19 cellular contexts compared by ENCODE assay signal in genomic region chr12:76720068-76720467, GRCh38. TPM values are rescaled to one million over a fixed set of nuclear protein-coding genes. Genes with fewer than 3 reads are reported as not detected.
DNase-seq lines count a peak whose midpoint lies in the region; ATAC-seq and TF ChIP-seq lines count a peak whose summit lies in the region.
"Had no signal": no experiment of that assay in that cellular context is flagged by ENCODE, and none has a peak within 500 bp of the region (broad histone marks: within the 10 kb centered on the region; RNA-seq: fewer than 3 reads in every experiment).

No MANE protein-coding gene starts in this region.

- TF ChIP-seq CTCF in GM23338 (conservative IDR thresholded peaks at IDR 0.05; ENCODE audit: low read depth in 2 of 2) (no peak), foreskin keratinocyte (conservative IDR thresholded peaks at IDR 0.05) (no peak), retinal pigment epithelial cell (conservative IDR thresholded peaks at IDR 0.05; ENCODE audit: low read depth, low read length) (no peak), type B pancreatic cell (conservative IDR thresholded peaks at IDR 0.05) (no peak), heart left ventricle (IDR thresholded peaks at IDR 0.05) (no peak)

- no peaks in the 10 kb centered on the region for H4K20me1 ChIP-seq in GM23338 (replicated peaks; ENCODE audit: insufficient read depth)

- H3K4me3 ChIP-seq in GM23338, result no peak overlapping the region
- H3K4me3 ChIP-seq in SJSA1, result no peak overlapping the region
- H3K4me3 ChIP-seq in retinal pigment epithelial cell (ENCODE audit: low read length), result no peak overlapping the region
- H3K4me3 ChIP-seq in heart left ventricle, result no peak overlapping the region
- H3K4me3 ChIP-seq: dorsolateral prefrontal cortex, right lobe of liver, uterus had no signal

- H3K27ac ChIP-seq in GM23338 (ENCODE audit: low read depth) (no peak overlapping the region), SJSA1 (peak overlapping the region; percentile 62), foreskin keratinocyte (no peak overlapping the region), heart left ventricle (no peak overlapping the region)
- H3K27ac ChIP-seq: dorsolateral prefrontal cortex, right lobe of liver, uterus had no signal

- no peaks in the 10 kb centered on the region for H3F3A ChIP-seq in GM23338 (replicated peaks; ENCODE audit: low read depth)

- ATAC-seq in GM23338, result no peak
- peak; percentile 90 for ATAC-seq in foreskin keratinocyte
- ATAC-seq in heart left ventricle, result no peak
- no peak for ATAC-seq in GM21381 (IDR thresholded peaks at IDR 0.05; ENCODE audit: unreplicated experiment)
- ATAC-seq: right lobe of liver; stimulated activated naive B cell treated with anti-CD40 and anti-IgM and Interleukin-4, amounts not matched to agents 10 μg/mL and 1 μg/mL and 100 μg/mL, for 72 hours had no signal

- TF ChIP-seq POLR2A in heart left ventricle (IDR thresholded peaks at IDR 0.05), result no peak

- no peaks in the 10 kb centered on the region for H3K9me2 ChIP-seq in GM23338 (ENCODE audit: insufficient read depth)

- H3K4me3 Mint-ChIP-seq in GM23338 (no peak overlapping the region), type B pancreatic cell (no peak overlapping the region)
- H3K4me3 Mint-ChIP-seq: CD4-positive, alpha-beta T cell; naive B cell; stimulated activated naive B cell treated with anti-CD40 and anti-IgM and Interleukin-4, amounts not matched to agents 10 μg/mL and 1 μg/mL and 100 μg/mL, for 72 hours had no signal

- intact Hi-C loops in heart left ventricle (cut with DNase I), result no loop called here

- H2AFZ ChIP-seq in GM23338, result peak overlapping the region; percentile 93

- H3K36me3 Mint-ChIP-seq in GM23338 (ENCODE audit: low read depth) (no peaks in the 10 kb centered on the region), type B pancreatic cell (no peaks in the 10 kb centered on the region)
- H3K36me3 Mint-ChIP-seq: naive B cell; stimulated activated naive B cell treated with anti-CD40 and anti-IgM and Interleukin-4, amounts not matched to agents 10 μg/mL and 1 μg/mL and 100 μg/mL, for 72 hours had no signal

- no peak overlapping the region for H3K4me2 ChIP-seq in GM23338

- H3K9me3 Mint-ChIP-seq in GM23338 (no peaks in the 10 kb centered on the region), type B pancreatic cell (no peaks in the 10 kb centered on the region)
- H3K9me3 Mint-ChIP-seq: CD4-positive, alpha-beta T cell; naive B cell; stimulated activated naive B cell treated with anti-CD40 and anti-IgM and Interleukin-4, amounts not matched to agents 10 μg/mL and 1 μg/mL and 100 μg/mL, for 72 hours had no signal

- H3K27me3 ChIP-seq in GM23338 (ENCODE audit: insufficient read depth), result no peaks in the 10 kb centered on the region
- no peaks in the 10 kb centered on the region for H3K27me3 ChIP-seq in SJSA1 (replicated peaks)
- H3K27me3 ChIP-seq in foreskin keratinocyte, result no peaks in the 10 kb centered on the region
- H3K27me3 ChIP-seq in heart left ventricle, result no peaks in the 10 kb centered on the region
- H3K27me3 ChIP-seq: dorsolateral prefrontal cortex, right lobe of liver, uterus had no signal

- no peaks in the 10 kb centered on the region for H3K27me3 Mint-ChIP-seq in GM23338 (ENCODE audit: insufficient read depth, low read depth, poor library complexity)
- no peaks in the 10 kb centered on the region for H3K27me3 Mint-ChIP-seq in type B pancreatic cell
- H3K27me3 Mint-ChIP-seq: CD4-positive, alpha-beta T cell had no signal

- H3K27ac Mint-ChIP-seq in GM23338, result no peak overlapping the region
- no peak overlapping the region for H3K27ac Mint-ChIP-seq in type B pancreatic cell
- H3K27ac Mint-ChIP-seq: CD4-positive, alpha-beta T cell; stimulated activated naive B cell treated with anti-CD40 and anti-IgM and Interleukin-4, amounts not matched to agents 10 μg/mL and 1 μg/mL and 100 μg/mL, for 72 hours had no signal

- DNase-seq in GM23338 (ENCODE audit: low spot score) (no peak), SJSA1 (ENCODE audit: low read depth in 1 of 2, low spot score in 2 of 2) (peak in 1 of 2 experiments; percentile 66), foreskin keratinocyte (peak; percentile 95 to 98), retinal pigment epithelial cell (ENCODE audit: low read depth) (peak; percentile 34), type B pancreatic cell (ENCODE audit: extremely low spot score, unreplicated experiment) (no peak), heart left ventricle (no peak)
- DNase-seq: activated CD4-positive, alpha-beta T cell treated with anti-CD3 and anti-CD28 coated beads for 4 hours; amniotic stem cell; CD4-positive, alpha-beta T cell; dorsolateral prefrontal cortex; GF-D8; KBM-7; naive B cell; NCI-H1436 treated with DMSO at 0.1 percent for 48 hours; NCI-H446 treated with DMSO at 0.1 percent for 48 hours; right lobe of liver; stimulated activated naive B cell treated with anti-CD40 and anti-IgM and Interleukin-4, amounts not matched to agents 10 μg/mL and 1 μg/mL and 100 μg/mL, for 72 hours; uterus had no signal

- H3K4me1 Mint-ChIP-seq in GM23338 (peaks cover 22% of the 10 kb centered on the region), type B pancreatic cell (ENCODE audit: unreplicated experiment) (peaks cover 6% of the 10 kb centered on the region)
- H3K4me1 Mint-ChIP-seq: naive B cell; stimulated activated naive B cell treated with anti-CD40 and anti-IgM and Interleukin-4, amounts not matched to agents 10 μg/mL and 1 μg/mL and 100 μg/mL, for 72 hours had no signal

- no peaks in the 10 kb centered on the region for H3K79me2 ChIP-seq in GM23338 (replicated peaks; ENCODE audit: insufficient read depth)

- H3K9me3 ChIP-seq in SJSA1 (replicated peaks), result no peaks in the 10 kb centered on the region; the same call in 1 of the 2 replicates
- H3K9me3 ChIP-seq in heart left ventricle, result no peaks in the 10 kb centered on the region
- H3K9me3 ChIP-seq: right lobe of liver, uterus had no signal

- 62 to 77% (median 70%) methylated on average over 2 of the region's 2 CpGs for WGBS in heart left ventricle, 4 donors

- peaks cover 33% of the 10 kb centered on the region for H3K4me1 ChIP-seq in GM23338 (ENCODE audit: insufficient read depth)
- peaks cover 23% of the 10 kb centered on the region for H3K4me1 ChIP-seq in SJSA1 (replicated peaks)
- H3K4me1 ChIP-seq in foreskin keratinocyte, result no peaks in the 10 kb centered on the region
- H3K4me1 ChIP-seq in heart left ventricle, result no peaks in the 10 kb centered on the region
- H3K4me1 ChIP-seq: right lobe of liver, uterus had no signal

- no peaks in the 10 kb centered on the region for H3K36me3 ChIP-seq in GM23338 (ENCODE audit: insufficient read depth)
- no peaks in the 10 kb centered on the region for H3K36me3 ChIP-seq in SJSA1
- H3K36me3 ChIP-seq in heart left ventricle, result no peaks in the 10 kb centered on the region
- H3K36me3 ChIP-seq: right lobe of liver, uterus had no signal

TF ChIP-seq in GM23338, 12 proteins besides CTCF, POLR2A, EP300 and RAD21:
- no peak for TF ChIP-seq STAT1 (IDR thresholded peaks at IDR 0.05; ENCODE audit: unreplicated experiment)
- TF ChIP-seq CREB1 (CRISPR knock-in tag; IDR thresholded peaks at IDR 0.05; ENCODE audit: low read depth), result no peak
- TF ChIP-seq NANOG (IDR thresholded peaks at IDR 0.05; ENCODE audit: borderline replicate concordance), result no peak
- no peak for TF ChIP-seq ZNF114 (CRISPR knock-in tag; IDR thresholded peaks at IDR 0.05)
- TF ChIP-seq EZH2 (IDR thresholded peaks at IDR 0.05; ENCODE audit: low read depth, unreplicated experiment), result no peak
- TF ChIP-seq ETS1 (IDR thresholded peaks at IDR 0.05), result no peak
- no peak for TF ChIP-seq EZH2phosphoT487 (IDR thresholded peaks at IDR 0.05; ENCODE audit: unreplicated experiment)
- no peak for TF ChIP-seq REST (IDR thresholded peaks at IDR 0.05; ENCODE audit: unreplicated experiment)
TF ChIP-seq in GM23338: peak in this region for 0.

RNA-seq across cellular contexts. Expression of gene ZDHHC17, which starts 43.8 kb away (rescaled TPM):
- 42.4 and 43.5 TPM in 2 replicates for total RNA-seq in GM23338 (2014; rRNA removed; shearing (Covaris generic))
- polyA plus RNA-seq in GM23338 (2016; fragmentation: Nextera tagmentation; extraction: Ambion mirVana) (12.6 and 15.7 TPM in 2 replicates), foreskin keratinocyte (2.1 and 2.3 TPM in 2 replicates), heart left ventricle (1 to 10 TPM; 9.4 to 9.8 TPM)
- total RNA-seq in SJSA1 (2014; rRNA removed; shearing (Covaris generic)), result 20.9 and 22.2 TPM in 2 replicates
- total RNA-seq in foreskin keratinocyte (14.4 and 16.4 TPM in 2 replicates), type B pancreatic cell (ENCODE audit: low replicate concordance) (20.1 and 42.5 TPM in 2 replicates), heart left ventricle (10 to 100 TPM; 12.6 to 29.6 (median 19.4) TPM)

Comparison
In these comparisons a context has a peak if more than half of its experiments do, and no peak if none do; other contexts are left out.
1. DNase-seq: peak in foreskin keratinocyte (2 of 2) and retinal pigment epithelial cell (single experiment); none in GM23338 (single experiment), type B pancreatic cell (single experiment) and heart left ventricle (0 of 5).